16 cellular contexts compared by ENCODE assay signal in genomic region chr1:224253721-224254120, GRCh38.
"Had no signal": no experiment of that assay in that cellular context is flagged by ENCODE, and none has a peak within 500 bp of the region (broad histone marks: within the 10 kb centered on the region; RNA-seq: fewer than 3 reads in every experiment).

No MANE protein-coding gene starts in this region.

- ATAC-seq: lower lobe of right lung; pancreas; stimulated activated naive CD8-positive, alpha-beta T cell treated with anti-CD3 and anti-CD28 coated beads, Interleukin-15, Interleukin-2, amounts not matched to agents 100 U/mL and 50 U/mL, for 24 hours had no signal

- H3K4me1 ChIP-seq: colonic mucosa, lower lobe of right lung, pancreas, suprapubic skin had no signal

- H3K9me3 Mint-ChIP-seq: activated naive CD4-positive, alpha-beta T cell treated with anti-CD3 and anti-CD28 coated beads, Interleukin-2, amount 50 U/mL, for 24 hours; neural progenitor cell; type B pancreatic cell had no signal

- H3K4me1 Mint-ChIP-seq: activated naive CD4-positive, alpha-beta T cell treated with anti-CD3 and anti-CD28 coated beads, Interleukin-2, amount 50 U/mL, for 24 hours had no signal

- H3K27ac ChIP-seq: colonic mucosa, lower lobe of right lung, neural progenitor cell, pancreas, suprapubic skin had no signal

- H3K4me3 ChIP-seq: colonic mucosa, lower lobe of right lung, neural progenitor cell, pancreas, suprapubic skin had no signal

- H3K36me3 ChIP-seq: colonic mucosa, neural progenitor cell had no signal

- H3K27me3 ChIP-seq: colonic mucosa, neural progenitor cell, pancreas, suprapubic skin had no signal

- H3K9me3 ChIP-seq: colonic mucosa, lower lobe of right lung, pancreas, suprapubic skin had no signal

- DNase-seq: activated CD4-positive, alpha-beta T cell treated with anti-CD3 and anti-CD28 coated beads for 1 hour; activated T-cell treated with anti-CD3 and anti-CD28 coated beads for 4 hours; colonic mucosa; effector CD4-positive, alpha-beta T cell; hippocampal formation; kidney glomerular epithelial cell; lower lobe of right lung; midbrain; pancreas; stimulated activated CD4-positive, alpha-beta T cell treated with anti-CD3 and anti-CD28 coated beads, Interleukin-2, amount 100 ng/mL, for 48 hours; stimulated activated naive CD8-positive, alpha-beta T cell treated with anti-CD3 and anti-CD28 coated beads, Interleukin-15, Interleukin-2, amounts not matched to agents 100 U/mL and 50 U/mL, for 24 hours; T-helper 9 cell had no signal

- H3K27me3 Mint-ChIP-seq: activated naive CD4-positive, alpha-beta T cell treated with anti-CD3 and anti-CD28 coated beads, Interleukin-2, amount 50 U/mL, for 24 hours; type B pancreatic cell had no signal

- H3K27ac Mint-ChIP-seq: activated naive CD4-positive, alpha-beta T cell treated with anti-CD3 and anti-CD28 coated beads, Interleukin-2, amount 50 U/mL, for 24 hours; neural progenitor cell; type B pancreatic cell had no signal

- H3K4me3 Mint-ChIP-seq: activated naive CD4-positive, alpha-beta T cell treated with anti-CD3 and anti-CD28 coated beads, Interleukin-2, amount 50 U/mL, for 24 hours; neural progenitor cell; type B pancreatic cell had no signal
